In genomic region chr12:95473440-95473946, GRCh38 we compare ENCODE assay signal across 1 cellular context.
TF ChIP-seq lines count a peak whose summit lies in the region.

No MANE protein-coding gene starts in this region.

TF ChIP-seq in GM23338, 12 proteins besides CTCF, POLR2A, EP300 and RAD21 (continued from another document):
- no peak for TF ChIP-seq ZNF331 (CRISPR knock-in tag; IDR thresholded peaks at IDR 0.05; ENCODE audit: low read depth)
- TF ChIP-seq JUNB (IDR thresholded peaks at IDR 0.05; ENCODE audit: unreplicated experiment) = no peak
- no peak for TF ChIP-seq ETS1 (IDR thresholded peaks at IDR 0.05)
- no peak for TF ChIP-seq REST (IDR thresholded peaks at IDR 0.05; ENCODE audit: unreplicated experiment)
- TF ChIP-seq STAT1 (IDR thresholded peaks at IDR 0.05; ENCODE audit: unreplicated experiment) = no peak
